ENCODE assay signal across 1 cellular context in genomic region chr6:33691456-33692077, GRCh38.
TF ChIP-seq lines count a peak whose summit lies in the region.

No MANE protein-coding gene starts in this region.

TF ChIP-seq in GM23338, 12 proteins besides CTCF, POLR2A, EP300 and RAD21:
- no peak for TF ChIP-seq REST (IDR thresholded peaks at IDR 0.05; ENCODE audit: unreplicated experiment)
- no peak for TF ChIP-seq JUNB (IDR thresholded peaks at IDR 0.05; ENCODE audit: unreplicated experiment)
- TF ChIP-seq POLR2AphosphoS5 (IDR thresholded peaks at IDR 0.05; ENCODE audit: low read depth), result no peak
- TF ChIP-seq ZNF462 (CRISPR knock-in tag; IDR thresholded peaks at IDR 0.05), result no peak
- TF ChIP-seq ETS1 (IDR thresholded peaks at IDR 0.05), result no peak
- no peak for TF ChIP-seq EZH2phosphoT487 (IDR thresholded peaks at IDR 0.05; ENCODE audit: unreplicated experiment)
- TF ChIP-seq EZH2 (IDR thresholded peaks at IDR 0.05; ENCODE audit: low read depth, unreplicated experiment), result no peak
- TF ChIP-seq ZNF114 (CRISPR knock-in tag; IDR thresholded peaks at IDR 0.05), result no peak
- no peak for TF ChIP-seq NANOG (IDR thresholded peaks at IDR 0.05; ENCODE audit: borderline replicate concordance)
- TF ChIP-seq ZNF331 (CRISPR knock-in tag; IDR thresholded peaks at IDR 0.05; ENCODE audit: low read depth), result no peak
- TF ChIP-seq STAT1 (IDR thresholded peaks at IDR 0.05; ENCODE audit: unreplicated experiment), result no peak
- TF ChIP-seq CREB1 (CRISPR knock-in tag; IDR thresholded peaks at IDR 0.05; ENCODE audit: low read depth), result no peak
TF ChIP-seq in GM23338: peak in this region for 0.
